In genomic region chr17:33982872-33983271, GRCh38 we compare ENCODE assay signal across 26 cellular contexts.
"Had no signal": no experiment of that assay in that cellular context is flagged by ENCODE, and none has a peak within 500 bp of the region (broad histone marks: within the 10 kb centered on the region; RNA-seq: fewer than 3 reads in every experiment).

No MANE protein-coding gene starts in this region.

- H3K4me3 ChIP-seq: esophagus squamous epithelium, heart right ventricle, lower lobe of right lung, prostate gland, sigmoid colon, stomach, thyroid gland, vagina had no signal

- H3K36me3 ChIP-seq: esophagus squamous epithelium, heart right ventricle, lower lobe of right lung, prostate gland, sigmoid colon, stomach, thyroid gland, vagina had no signal

- H3K4me1 ChIP-seq: lower lobe of right lung, prostate gland, sigmoid colon, stomach, thyroid gland had no signal

- H3K9me3 ChIP-seq: esophagus squamous epithelium, heart right ventricle, lower lobe of right lung, prostate gland, sigmoid colon, stomach, thyroid gland, vagina had no signal

- ATAC-seq: lower lobe of right lung; naive thymus-derived CD8-positive, alpha-beta T cell; right cardiac atrium; stimulated activated effector memory CD8-positive, alpha-beta T cell treated with anti-CD3 and anti-CD28 coated beads, Interleukin-12 subunit alpha, Interleukin-12 subunit beta, amount 100 ng/mL, for 72 hours had no signal

- H3K9me3 Mint-ChIP-seq: dendritic cell treated with granulocyte-macrophage colony-stimulating factor and Interleukin-4, amounts not matched to agents 40 ng/mL and 50 ng/mL, for 4 days; stimulated activated effector memory CD8-positive, alpha-beta T cell treated with anti-CD3 and anti-CD28 coated beads, Interleukin-12 subunit alpha, Interleukin-12 subunit beta, amount 100 ng/mL, for 72 hours had no signal

- DNase-seq: effector memory CD4-positive, alpha-beta T cell; erythroblast; esophagus squamous epithelium; foreskin melanocyte; glutamatergic neuron; heart right ventricle; hippocampal formation; kidney glomerular epithelial cell; left colon; left ventricle myocardium superior; lower lobe of right lung; naive thymus-derived CD8-positive, alpha-beta T cell; nephron progenitor cell; nucleus accumbens; right cardiac atrium; sigmoid colon; stimulated activated CD4-positive, alpha-beta T cell treated with anti-CD3 and anti-CD28 coated beads, Interleukin-2, amount 100 ng/mL, for 24 hours; stimulated activated CD4-positive, alpha-beta T cell treated with anti-CD3 and anti-CD28 coated beads, Interleukin-4, amount 100 ng/mL, for 24 hours; stimulated activated naive CD4-positive, alpha-beta T cell treated with Interleukin-2 at 50 U/mL for 16 hours; stomach; thyroid gland; trophoblast cell had no signal

- H3K27me3 Mint-ChIP-seq: dendritic cell treated with granulocyte-macrophage colony-stimulating factor and Interleukin-4, amounts not matched to agents 40 ng/mL and 50 ng/mL, for 4 days had no signal

- H3K36me3 Mint-ChIP-seq: naive thymus-derived CD8-positive, alpha-beta T cell; stimulated activated effector memory CD8-positive, alpha-beta T cell treated with anti-CD3 and anti-CD28 coated beads, Interleukin-12 subunit alpha, Interleukin-12 subunit beta, amount 100 ng/mL, for 72 hours had no signal

- H3K27ac ChIP-seq: lower lobe of right lung, prostate gland, sigmoid colon, thyroid gland, vagina had no signal

- H3K27ac Mint-ChIP-seq: dendritic cell treated with granulocyte-macrophage colony-stimulating factor and Interleukin-4, amounts not matched to agents 40 ng/mL and 50 ng/mL, for 4 days; naive thymus-derived CD8-positive, alpha-beta T cell; nephron progenitor cell; stimulated activated effector memory CD8-positive, alpha-beta T cell treated with anti-CD3 and anti-CD28 coated beads, Interleukin-12 subunit alpha, Interleukin-12 subunit beta, amount 100 ng/mL, for 72 hours had no signal

- H3K4me1 Mint-ChIP-seq: naive thymus-derived CD8-positive, alpha-beta T cell; stimulated activated effector memory CD8-positive, alpha-beta T cell treated with anti-CD3 and anti-CD28 coated beads, Interleukin-12 subunit alpha, Interleukin-12 subunit beta, amount 100 ng/mL, for 72 hours had no signal

- H3K27me3 ChIP-seq: esophagus squamous epithelium, heart right ventricle, sigmoid colon, stomach, thyroid gland, vagina had no signal

- H3K4me3 Mint-ChIP-seq: dendritic cell treated with granulocyte-macrophage colony-stimulating factor and Interleukin-4, amounts not matched to agents 40 ng/mL and 50 ng/mL, for 4 days; naive thymus-derived CD8-positive, alpha-beta T cell; nephron progenitor cell; stimulated activated effector memory CD8-positive, alpha-beta T cell treated with anti-CD3 and anti-CD28 coated beads, Interleukin-12 subunit alpha, Interleukin-12 subunit beta, amount 100 ng/mL, for 72 hours had no signal
